In genomic region chr12:39555-40265, GRCh38 we compare ENCODE assay signal across 4 cellular contexts. TPM values are rescaled to one million over a fixed set of nuclear protein-coding genes. Genes with fewer than 3 reads are reported as not detected.
"Had no signal": no experiment of that assay in that cellular context is flagged by ENCODE, and none has a peak within 500 bp of the region (broad histone marks: within the 10 kb centered on the region; RNA-seq: fewer than 3 reads in every experiment).

No MANE protein-coding gene starts in this region.

RNA-seq across cellular contexts. Expression of gene IQSEC3, which starts 26.9 kb away (rescaled TPM):
- total RNA-seq: HepG2, HFFc6, HT1080 had no signal
- polyA plus RNA-seq: HepG2, IgD-negative memory B cell had no signal
